8 cellular contexts compared by ENCODE assay signal in the genomic region with DNA sequence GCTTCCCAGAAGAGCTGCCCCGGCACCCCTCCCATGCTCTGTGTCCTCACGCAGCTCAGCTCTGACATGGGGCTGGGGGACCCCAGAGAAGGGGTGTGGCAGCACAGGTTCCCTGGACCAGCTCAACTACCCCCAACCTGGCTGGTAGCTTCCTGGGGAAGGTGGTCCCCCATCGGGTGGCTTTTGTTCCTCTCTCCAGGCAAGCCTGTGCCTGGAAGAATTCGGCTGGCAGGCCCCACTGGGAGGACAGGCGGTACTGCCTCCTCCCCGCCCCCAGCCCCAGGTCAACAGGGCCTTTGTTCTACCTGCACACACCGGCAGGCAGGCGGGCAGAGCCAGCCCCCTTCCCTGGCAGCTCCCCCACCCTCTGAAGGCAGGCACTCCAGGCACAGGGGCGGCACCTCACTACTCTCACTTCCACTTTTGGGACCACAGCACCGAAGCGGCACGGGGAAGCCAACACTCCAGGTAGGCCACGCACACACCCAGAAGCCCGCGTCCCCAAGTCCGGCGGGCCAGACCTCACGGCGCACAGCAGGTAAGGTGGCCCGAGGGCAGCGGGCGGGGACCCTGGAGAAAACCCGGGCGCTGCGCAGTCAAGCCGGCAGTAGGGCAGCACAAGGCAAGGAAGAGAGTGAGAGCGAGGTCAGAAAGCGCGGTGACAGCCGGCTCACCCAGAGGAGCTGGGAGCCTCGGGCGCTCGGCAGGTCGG. TPM values are rescaled to one million over a fixed set of nuclear protein-coding genes. Genes with fewer than 3 reads are reported as not detected.
DNase-seq lines count a peak whose midpoint lies in the region; ATAC-seq and TF ChIP-seq lines count a peak whose summit lies in the region.

No MANE protein-coding gene starts in this region.

- H4K20me1 ChIP-seq in GM23248 (ENCODE audit: insufficient read depth) = peaks cover 9% of the 10 kb centered on the region; the same call in 1 of the 2 replicates
- peaks cover 55% of the 10 kb centered on the region for H4K20me1 ChIP-seq in Loucy (ENCODE audit: insufficient read depth, low read length, poor library complexity, severe bottlenecking)

- H3K9ac ChIP-seq in GM23248 = peak overlapping the region; percentile 80
- peak overlapping the region; percentile 95 for H3K9ac ChIP-seq in Loucy (ENCODE audit: low read depth, low read length, poor library complexity, severe bottlenecking)

- peak in 2 of 8 donors; percentile 1 to 9 for ATAC-seq in heart right ventricle

- no peak overlapping the region for H3K27ac ChIP-seq in GM23248
- H3K27ac ChIP-seq in heart right ventricle = peak overlapping the region in 4 of 10 donors; percentile 16 to 49 (median 36)

- H3K9me2 ChIP-seq in GM23248 (ENCODE audit: insufficient read depth) = no peaks in the 10 kb centered on the region
- no peaks in the 10 kb centered on the region for H3K9me2 ChIP-seq in Loucy (replicated peaks; ENCODE audit: low read depth, low read length)

- H2AFZ ChIP-seq in GM23248 (no peak overlapping the region), Loucy (ENCODE audit: low read length) (no peak overlapping the region)

- H3K36me3 ChIP-seq in GM23248 (ENCODE audit: low read depth) (no peaks in the 10 kb centered on the region), Loucy (ENCODE audit: insufficient read depth, low read length) (peaks cover 52% of the 10 kb centered on the region), heart right ventricle (peaks cover 0 to 6% (median 0%) of the 10 kb centered on the region in 9 donors)

- H3K4me3 ChIP-seq in GM23248 (peak overlapping the region; percentile 97), Loucy (ENCODE audit: low read length, poor library complexity, severe bottlenecking) (peak overlapping the region; percentile 90), heart right ventricle (peak overlapping the region; percentile 52 to 97 (median 74))

- in situ Hi-C loops in GM23248 (cut with MboI) = no loop called here

- 2 to 3% methylated on average over 29 to 33 of the region's 34 CpGs for WGBS in GM23248 (ENCODE audit: low coverage in 1 of 2, low lambda C conversion rate in 2 of 2, missing lambda C conversion rate in 2 of 2), 2 experiments
- WGBS in heart right ventricle, 2 donors = 6 to 7% methylated on average over 34 of the region's 34 CpGs

- H3F3A ChIP-seq in GM23248 (ENCODE audit: insufficient read depth) (0 out of 2 replicates have a peak, but pooled peaks cover 3% of the 10 kb centered on the region), Loucy (ENCODE audit: low read depth) (0 out of 2 replicates have a peak, but pooled peaks cover 6% of the 10 kb centered on the region)

- H3K9me3 ChIP-seq in GM23248 (ENCODE audit: low read depth) (no peaks in the 10 kb centered on the region), Loucy (ENCODE audit: insufficient read depth, low read depth, low read length) (no peaks in the 10 kb centered on the region), heart right ventricle (no peaks in the 10 kb centered on the region)

- H3K79me2 ChIP-seq in GM23248 (ENCODE audit: insufficient read depth) = peaks cover 55% of the 10 kb centered on the region
- H3K79me2 ChIP-seq in Loucy (ENCODE audit: insufficient read depth, low read length) = peaks cover 94% of the 10 kb centered on the region

- peak; percentile 12 for DNase-seq in DMS53 (lab: John Stamatoyannopoulos, UW)
- DNase-seq in DMS53 treated with DMSO at 0.1 percent for 48 hours (lab: John Stamatoyannopoulos, UW; ENCODE audit: unreplicated experiment) = no peak
- DNase-seq in GM23248 = peak; percentile 43
- peak; percentile 59 to 61 for DNase-seq in activated T-cell treated with anti-CD3 and anti-CD28 coated beads, Interleukin-2, amount 50 U/mL, for 48 hours
- no peak for DNase-seq in heart right ventricle
- DNase-seq in retina = peak; percentile 54
- DNase-seq in NCI-H2196 treated with DMSO at 0.1 percent for 48 hours (lab: John Stamatoyannopoulos, UW; ENCODE audit: unreplicated experiment) = no peak

- intact Hi-C loops in heart right ventricle (cut with DNase I) = loop anchor here in 3 of 10 donors (10.0 kb wide), 2 partner anchors 133 to 143 kb away; no protein-coding TSS in a partner anchor

- no peaks in the 10 kb centered on the region for H3K27me3 ChIP-seq in GM23248 (replicated peaks; ENCODE audit: insufficient read depth)
- H3K27me3 ChIP-seq in Loucy (ENCODE audit: insufficient read depth, low read length, poor library complexity, severe bottlenecking) = peaks cover 27% of the 10 kb centered on the region
- peaks cover 0 to 9% (median 0%) of the 10 kb centered on the region in 7 donors for H3K27me3 ChIP-seq in heart right ventricle

- H3K4me1 ChIP-seq in GM23248 (ENCODE audit: insufficient read depth) = peaks cover 10% of the 10 kb centered on the region
- H3K4me1 ChIP-seq in Loucy (ENCODE audit: insufficient read depth, low read length, poor library complexity, severe bottlenecking) = peaks cover 31% of the 10 kb centered on the region
- peaks cover 14 to 61% (median 40%) of the 10 kb centered on the region in 9 donors for H3K4me1 ChIP-seq in heart right ventricle

- TF ChIP-seq CTCF in Loucy (conservative IDR thresholded peaks at IDR 0.05; ENCODE audit: low read length) (no peak), heart right ventricle (IDR thresholded peaks at IDR 0.05) (no peak)

- H3K4me2 ChIP-seq in GM23248 (ENCODE audit: unreplicated experiment) (peak overlapping the region; percentile 95), Loucy (ENCODE audit: low read depth, low read length, poor library complexity, severe bottlenecking) (peak overlapping the region; percentile 98)

RNA-seq across cellular contexts. Expression of gene HS6ST1, which starts 1.3 kb away (rescaled TPM):
- total RNA-seq in GM23248 (2014; rRNA removed; shearing (Covaris generic)) = 27.3 and 35.8 TPM in 2 replicates
- polyA plus RNA-seq in GM23248 (2016; fragmentation: Nextera tagmentation; extraction: Ambion mirVana) (3.3 and 4.0 TPM in 2 replicates), heart right ventricle (10 to 100 TPM; 10.5 to 13.6 TPM)
- total RNA-seq in heart right ventricle = 10 to 100 TPM; 14.6 to 51.6 (median 19.0) TPM

Comparison
In these comparisons a context has a peak if more than half of its experiments do, and no peak if none do; other contexts are left out.
1. DNase-seq: peak in DMS53 (single experiment), GM23248 (single experiment), activated T-cell treated with anti-CD3 and anti-CD28 coated beads, Interleukin-2, amount 50 U/mL, for 48 hours (2 of 2) and retina (single experiment); none in DMS53 treated with DMSO at 0.1 percent for 48 hours (single experiment), heart right ventricle (0 of 2) and NCI-H2196 treated with DMSO at 0.1 percent for 48 hours (single experiment).
2. Peak in every context shown above with its lines, with median percentiles within 50 percentile points of each other: H3K4me3 ChIP-seq.